ENCODE assay signal across 16 cellular contexts in genomic region chr16:16082255-16082654, GRCh38.
DNase-seq lines count a peak whose midpoint lies in the region; ATAC-seq, FAIRE-seq and TF ChIP-seq lines count a peak whose summit lies in the region.
"Had no signal": no experiment of that assay in that cellular context is flagged by ENCODE, and none has a peak within 500 bp of the region (broad histone marks: within the 10 kb centered on the region; RNA-seq: fewer than 3 reads in every experiment).

No MANE protein-coding gene starts in this region.

- no peaks in the 10 kb centered on the region for H4K20me1 ChIP-seq in K562 (replicated peaks; ENCODE audit: control insufficient read depth, insufficient read depth, low read length)

- H3K9me1 ChIP-seq in K562 (ENCODE audit: control insufficient read depth, insufficient read depth, low read length) = no peaks in the 10 kb centered on the region

- no peak overlapping the region for H3K27ac ChIP-seq in K562 (ENCODE audit: extremely low read depth, low read depth, low read length)
- H3K27ac ChIP-seq: C4-2B had no signal

- TF ChIP-seq CTCF in K562 (IDR thresholded peaks at IDR 0.05 in 2 of 3, conservative IDR thresholded peaks at IDR 0.05 in 1 of 3; ENCODE audit: insufficient read depth in 2 of 3, low read depth in 1 of 3, low read length in 3 of 3) = no peak
- no peak for TF ChIP-seq CTCF in nephron progenitor cell (IDR thresholded peaks at IDR 0.05)

- H3K79me2 ChIP-seq in K562 (ENCODE audit: control insufficient read depth, insufficient read depth, low read length) = no peaks in the 10 kb centered on the region

- H3K4me3 ChIP-seq in K562 = no peak overlapping the region
- H3K4me3 ChIP-seq: GM12878, GM23338 had no signal

- no peaks in the 10 kb centered on the region for H3K27me3 Mint-ChIP-seq in activated naive CD4-positive, alpha-beta T cell treated with anti-CD3 and anti-CD28 coated beads, Interleukin-2, amount 50 U/mL, for 24 hours
- no peaks in the 10 kb centered on the region for H3K27me3 Mint-ChIP-seq in nephron progenitor cell (ENCODE audit: low read depth, poor library complexity)
- H3K27me3 Mint-ChIP-seq: CD4-positive, alpha-beta memory T cell had no signal

- CTCF ChIA-PET in K562 (lab: Yijun Ruan, JAX; ENCODE audit: low intra/inter-chr PET ratio) = no interaction called here

- H3K36me3 ChIP-seq in K562 (ENCODE audit: control insufficient read depth, insufficient read depth, low read length) = peaks cover 81% of the 10 kb centered on the region; the same call in 2 of the 3 replicates

- H2AFZ ChIP-seq in K562 (ENCODE audit: low read depth, low read length) = no peak overlapping the region
- H2AFZ ChIP-seq: GM23338 had no signal

- H3K27ac Mint-ChIP-seq in activated naive CD4-positive, alpha-beta T cell treated with anti-CD3 and anti-CD28 coated beads, Interleukin-2, amount 50 U/mL, for 24 hours = peak overlapping the region; percentile 65
- H3K27ac Mint-ChIP-seq in activated naive CD4-positive, alpha-beta T cell treated with anti-CD3 and anti-CD28 coated beads, Interleukin-2, amount 50 U/mL, for 72 hours = no peak overlapping the region
- peak overlapping the region; percentile 81 for H3K27ac Mint-ChIP-seq in nephron progenitor cell
- H3K27ac Mint-ChIP-seq: GM23338 had no signal

- H3K27me3 ChIP-seq in K562 (ENCODE audit: control insufficient read depth in 2 of 2, insufficient read depth in 2 of 2, low read length in 2 of 2) = no peaks in the 10 kb centered on the region
- H3K27me3 ChIP-seq: BE2C had no signal

- H3K4me3 Mint-ChIP-seq in activated naive CD4-positive, alpha-beta T cell treated with anti-CD3 and anti-CD28 coated beads, Interleukin-2, amount 50 U/mL, for 24 hours = no peak overlapping the region
- no peak overlapping the region for H3K4me3 Mint-ChIP-seq in nephron progenitor cell
- H3K4me3 Mint-ChIP-seq: CD4-positive, alpha-beta memory T cell; GM23338 had no signal

- ATAC-seq in activated naive CD4-positive, alpha-beta T cell treated with anti-CD3 and anti-CD28 coated beads, Interleukin-2, amount 50 U/mL, for 72 hours = no peak
- ATAC-seq in K562 (no peak), GM19023 (IDR thresholded peaks at IDR 0.05; ENCODE audit: unreplicated experiment) (no peak), GM18502 (IDR thresholded peaks at IDR 0.05; ENCODE audit: poor library complexity, unreplicated experiment) (no peak)
- ATAC-seq: GM12878, GM23338 had no signal

- no peak for FAIRE-seq in K562 (lab: Jason Lieb, UNC)
- FAIRE-seq: A204.1, GM12878, HTR-8/SVneo had no signal

- in situ Hi-C loops in K562 (cut with MboI) = no loop called here

- no peaks in the 10 kb centered on the region for H3K9me3 Mint-ChIP-seq in activated naive CD4-positive, alpha-beta T cell treated with anti-CD3 and anti-CD28 coated beads, Interleukin-2, amount 50 U/mL, for 24 hours
- H3K9me3 Mint-ChIP-seq in activated naive CD4-positive, alpha-beta T cell treated with anti-CD3 and anti-CD28 coated beads, Interleukin-2, amount 50 U/mL, for 72 hours = peaks cover 0 to 6% of the 10 kb centered on the region in 2 donors
- H3K9me3 Mint-ChIP-seq in nephron progenitor cell = peaks cover 11% of the 10 kb centered on the region
- H3K9me3 Mint-ChIP-seq: CD4-positive, alpha-beta memory T cell had no signal

- H3K4me1 Mint-ChIP-seq in activated naive CD4-positive, alpha-beta T cell treated with anti-CD3 and anti-CD28 coated beads, Interleukin-2, amount 50 U/mL, for 24 hours = no peaks in the 10 kb centered on the region
- H3K4me1 Mint-ChIP-seq in nephron progenitor cell = no peaks in the 10 kb centered on the region
- H3K4me1 Mint-ChIP-seq: GM23338 had no signal

- H3K36me3 Mint-ChIP-seq in activated naive CD4-positive, alpha-beta T cell treated with anti-CD3 and anti-CD28 coated beads, Interleukin-2, amount 50 U/mL, for 24 hours = peaks cover 19% of the 10 kb centered on the region
- peaks cover 28 to 55% of the 10 kb centered on the region in 2 donors for H3K36me3 Mint-ChIP-seq in activated naive CD4-positive, alpha-beta T cell treated with anti-CD3 and anti-CD28 coated beads, Interleukin-2, amount 50 U/mL, for 72 hours
- H3K36me3 Mint-ChIP-seq in nephron progenitor cell (ENCODE audit: low read depth) = peaks cover 77% of the 10 kb centered on the region

- no peak overlapping the region for H3K9ac ChIP-seq in K562 (ENCODE audit: insufficient read depth in 1 of 2, low read depth in 2 of 2, low read length in 2 of 2)

- POLR2A ChIA-PET in K562 (lab: Yijun Ruan, JAX) = no interaction called here

- no TSS peak for BruUV-seq in K562 (replicated peaks; lab: Mats Ljungman, UMichigan)

- 81% methylated on average over 2 of the region's 2 CpGs for WGBS in K562 (ENCODE audit: insufficient coverage, low coverage, missing lambda C conversion rate)

- intact Hi-C loops in K562 (cut with micrococcal nuclease) = no loop called here

- no peak for TF ChIP-seq RAD21 in K562 (CRISPR knock-in tag; conservative IDR thresholded peaks at IDR 0.05 in 1 of 2, IDR thresholded peaks at IDR 0.05 in 1 of 2)

- no peak for TF ChIP-seq EP300 in K562 (IDR thresholded peaks at IDR 0.05; ENCODE audit: low read length)

- peaks cover 0 to 3% of the 10 kb centered on the region in 2 experiments; a peak in 1 of 5 replicates for H3K4me1 ChIP-seq in K562 (replicated peaks in 1 of 2; ENCODE audit: control insufficient read depth in 2 of 2, insufficient read depth in 2 of 2, low read length in 2 of 2)
- H3K4me1 ChIP-seq: BE2C had no signal

- no peak for DNase-seq in activated naive CD4-positive, alpha-beta T cell treated with anti-CD3 and anti-CD28 coated beads, Interleukin-2, amount 50 U/mL, for 72 hours (ENCODE audit: low spot score in 2 of 2)
- DNase-seq in K562 (ENCODE audit: extremely low read depth in 1 of 4, low spot score in 3 of 4) (no peak), nephron progenitor cell (no peak)
- DNase-seq in stimulated activated CD4-positive, alpha-beta T cell treated with anti-CD3 and anti-CD28 coated beads, Interleukin-2, amount 100 ng/mL, for 48 hours = no peak
- DNase-seq: BE2C; CD4-positive, alpha-beta memory T cell; DMS79; H7 had no signal

- H3K9me3 ChIP-seq in K562 (replicated peaks; ENCODE audit: control insufficient read depth, insufficient read depth, low read depth, low read length) = peaks cover 7% of the 10 kb centered on the region
- H3K9me3 ChIP-seq: BE2C had no signal

- H3K4me2 ChIP-seq in K562 (ENCODE audit: insufficient read depth, low read length) = no peak overlapping the region
- H3K4me2 ChIP-seq: GM23338 had no signal

- no peak for TF ChIP-seq POLR2A in K562 (conservative IDR thresholded peaks at IDR 0.05)

TF ChIP-seq in K562, 482 proteins besides CTCF, POLR2A, EP300 and RAD21:
- TF ChIP-seq C11orf30 (IDR thresholded peaks at IDR 0.05; ENCODE audit: low read depth) (peak; percentile 44; the same call in 1 of the 2 replicates), ZNF316 (IDR thresholded peaks at IDR 0.05) (peak; percentile 68), SRSF9 (IDR thresholded peaks at IDR 0.05; ENCODE audit: borderline replicate concordance, low read depth, low read length) (no peak), MAFG (tag; conservative IDR thresholded peaks at IDR 0.05) (peak; percentile 16; the same call in 1 of the 2 replicates)
TF ChIP-seq in K562: peak in this region for 3.

Comparison
In these comparisons a context has a peak if more than half of its experiments do, and no peak if none do; other contexts are left out.
1. H3K27ac Mint-ChIP-seq: peak in activated naive CD4-positive, alpha-beta T cell treated with anti-CD3 and anti-CD28 coated beads, Interleukin-2, amount 50 U/mL, for 24 hours (single experiment) and nephron progenitor cell (single experiment); none in activated naive CD4-positive, alpha-beta T cell treated with anti-CD3 and anti-CD28 coated beads, Interleukin-2, amount 50 U/mL, for 72 hours (0 of 2).